Comparison of ENCODE assay signal across 34 cellular contexts in the genomic region with DNA sequence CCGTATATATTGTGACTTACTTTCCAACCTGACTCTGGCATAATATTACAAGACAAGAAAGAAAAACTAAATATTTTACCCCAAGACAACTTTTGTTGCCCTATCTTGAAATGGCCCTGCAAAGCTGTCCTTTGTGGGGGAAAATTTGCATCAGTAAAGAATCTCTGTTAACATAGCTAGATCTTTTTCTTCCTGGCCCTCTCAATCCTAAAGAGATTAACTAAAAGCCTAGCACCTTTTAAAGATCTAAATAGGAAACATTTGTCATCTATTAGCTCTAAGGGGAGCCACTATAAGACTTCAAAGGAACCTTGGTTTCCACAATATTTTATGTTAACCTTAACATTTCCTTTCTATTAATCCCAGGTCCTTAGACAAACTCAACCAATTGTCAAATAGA.
"Had no signal": no experiment of that assay in that cellular context is flagged by ENCODE, and none has a peak within 500 bp of the region (broad histone marks: within the 10 kb centered on the region; RNA-seq: fewer than 3 reads in every experiment).

No MANE protein-coding gene starts in this region.

- DNase-seq: Karpas-422, Kasumi-1, MG63, MM.1S, MV-4-11, NCI-H1048, NCI-H1092, NCI-H1092 treated with DMSO at 0.1 percent for 48 hours, NCI-H1105, NCI-H1105 treated with DMSO at 0.1 percent for 48 hours, NCI-H1417, NCI-H1417 treated with DMSO at 0.1 percent for 48 hours, NCI-H1436, NCI-H1436 treated with DMSO at 0.1 percent for 48 hours, NCI-H146, NCI-H1694, NCI-H1694 treated with DMSO at 0.1 percent for 48 hours, NCI-H187, NCI-H187 treated with DMSO at 0.1 percent for 48 hours, NCI-H1930, NCI-H2029, NCI-H2029 treated with DMSO at 0.1 percent for 48 hours, NCI-H2081, NCI-H2081 treated with DMSO at 0.1 percent for 48 hours, NCI-H2107, NCI-H2171, NCI-H2171 treated with DMSO at 0.1 percent for 48 hours, NCI-H2227 treated with DMSO at 0.1 percent for 48 hours, NCI-H226, NCI-H345, NCI-H446, NCI-H446 treated with DMSO at 0.1 percent for 48 hours, NCI-H510A, NCI-H510A treated with DMSO at 0.1 percent for 48 hours had no signal

- H3K27me3 ChIP-seq: MG63 had no signal

- H3K36me3 ChIP-seq: MG63 had no signal

- H3K4me3 ChIP-seq: MG63 had no signal

- H3K9me3 ChIP-seq: MG63 had no signal
